Comparison of ENCODE assay signal across 14 cellular contexts in genomic region chr4:108130955-108131354, GRCh38. TPM values are rescaled to one million over a fixed set of nuclear protein-coding genes. Genes with fewer than 3 reads are reported as not detected.
DNase-seq lines count a peak whose midpoint lies in the region; ATAC-seq, FAIRE-seq and TF ChIP-seq lines count a peak whose summit lies in the region.
"Had no signal": no experiment of that assay in that cellular context is flagged by ENCODE, and none has a peak within 500 bp of the region (broad histone marks: within the 10 kb centered on the region; RNA-seq: fewer than 3 reads in every experiment).

No MANE protein-coding gene starts in this region.

- in situ Hi-C loops in astrocyte of the spinal cord (cut with HindIII; ENCODE audit: low sequenced_read_pairs) = no loop called here

- peak overlapping the region; percentile 12 for H3K27ac Mint-ChIP-seq in activated CD4-positive, alpha-beta memory T cell treated with anti-CD3 and anti-CD28 coated beads for 36 hours
- H3K27ac Mint-ChIP-seq in activated CD4-positive, alpha-beta memory T cell treated with anti-CD3 and anti-CD28 coated beads, Interleukin-2, amount 10 ng/mL, durations not matched to agents 7 days and 5 days = no peak overlapping the region
- peak overlapping the region in 9 of 10 donors; percentile 9 to 97 (median 87) for H3K27ac Mint-ChIP-seq in naive thymus-derived CD8-positive, alpha-beta T cell

- H3K4me1 Mint-ChIP-seq in activated CD4-positive, alpha-beta memory T cell treated with anti-CD3 and anti-CD28 coated beads for 36 hours (ENCODE audit: low read depth) = peaks cover 82% of the 10 kb centered on the region
- peaks cover 16% of the 10 kb centered on the region for H3K4me1 Mint-ChIP-seq in activated CD4-positive, alpha-beta memory T cell treated with anti-CD3 and anti-CD28 coated beads, Interleukin-2, amount 10 ng/mL, durations not matched to agents 7 days and 5 days
- peaks cover 58 to 98% (median 90%) of the 10 kb centered on the region in 4 donors for H3K4me1 Mint-ChIP-seq in naive thymus-derived CD8-positive, alpha-beta T cell

- no peak overlapping the region for H2AFZ ChIP-seq in Loucy (ENCODE audit: low read length)

- peaks cover 100% of the 10 kb centered on the region for H3K79me2 ChIP-seq in Loucy (ENCODE audit: insufficient read depth, low read length)

- H3K36me3 Mint-ChIP-seq in activated CD4-positive, alpha-beta memory T cell treated with anti-CD3 and anti-CD28 coated beads for 36 hours = peaks cover 12% of the 10 kb centered on the region
- H3K36me3 Mint-ChIP-seq in activated CD4-positive, alpha-beta memory T cell treated with anti-CD3 and anti-CD28 coated beads, Interleukin-2, amount 10 ng/mL, durations not matched to agents 7 days and 5 days (ENCODE audit: low read depth) = peaks cover 30% of the 10 kb centered on the region
- peaks cover 16 to 88% (median 32%) of the 10 kb centered on the region in 3 donors for H3K36me3 Mint-ChIP-seq in naive thymus-derived CD8-positive, alpha-beta T cell

- H3K27me3 ChIP-seq in Loucy (ENCODE audit: insufficient read depth, low read length, poor library complexity, severe bottlenecking) = no peaks in the 10 kb centered on the region
- H3K27me3 ChIP-seq: ascending aorta had no signal

- H3K9ac ChIP-seq in Loucy (ENCODE audit: low read depth, low read length, poor library complexity, severe bottlenecking) = no peak overlapping the region

- H3K4me2 ChIP-seq in Loucy (ENCODE audit: low read depth, low read length, poor library complexity, severe bottlenecking) = no peak overlapping the region

- peaks cover 4% of the 10 kb centered on the region for H3K4me1 ChIP-seq in Loucy (ENCODE audit: insufficient read depth, low read length, poor library complexity, severe bottlenecking)
- H3K4me1 ChIP-seq: ascending aorta had no signal

- H3F3A ChIP-seq in Loucy (ENCODE audit: low read depth) = no peaks in the 10 kb centered on the region

- H3K4me3 Mint-ChIP-seq in activated CD4-positive, alpha-beta memory T cell treated with anti-CD3 and anti-CD28 coated beads for 36 hours = no peak overlapping the region
- H3K4me3 Mint-ChIP-seq in activated CD4-positive, alpha-beta memory T cell treated with anti-CD3 and anti-CD28 coated beads, Interleukin-2, amount 10 ng/mL, durations not matched to agents 7 days and 5 days = no peak overlapping the region
- peak overlapping the region in 6 of 10 donors; percentile 48 to 84 (median 63) for H3K4me3 Mint-ChIP-seq in naive thymus-derived CD8-positive, alpha-beta T cell

- FAIRE-seq in RCC 7860 (lab: Jason Lieb, UNC) (no peak), frontal cortex (lab: Jason Lieb, UNC) (no peak)

- H4K20me1 ChIP-seq in Loucy (ENCODE audit: insufficient read depth, low read length, poor library complexity, severe bottlenecking) = peaks cover 97% of the 10 kb centered on the region

- no peaks in the 10 kb centered on the region for H3K9me2 ChIP-seq in Loucy (replicated peaks; ENCODE audit: low read depth, low read length)

- intact Hi-C loops in activated CD4-positive, alpha-beta memory T cell treated with anti-CD3 and anti-CD28 coated beads for 36 hours (cut with micrococcal nuclease) = no loop called here

- H3K9me3 Mint-ChIP-seq in activated CD4-positive, alpha-beta memory T cell treated with anti-CD3 and anti-CD28 coated beads for 36 hours = no peaks in the 10 kb centered on the region
- no peaks in the 10 kb centered on the region for H3K9me3 Mint-ChIP-seq in activated CD4-positive, alpha-beta memory T cell treated with anti-CD3 and anti-CD28 coated beads, Interleukin-2, amount 10 ng/mL, durations not matched to agents 7 days and 5 days
- no peaks in the 10 kb centered on the region for H3K9me3 Mint-ChIP-seq in naive thymus-derived CD8-positive, alpha-beta T cell

- peaks cover 81% of the 10 kb centered on the region for H3K36me3 ChIP-seq in Loucy (ENCODE audit: insufficient read depth, low read length)
- H3K36me3 ChIP-seq: ascending aorta had no signal

- no peaks in the 10 kb centered on the region for H3K9me3 ChIP-seq in Loucy (ENCODE audit: insufficient read depth, low read depth, low read length)
- H3K9me3 ChIP-seq: ascending aorta had no signal

- CTCF ChIA-PET in activated CD4-positive, alpha-beta memory T cell treated with anti-CD3 and anti-CD28 coated beads for 36 hours (lab: Charles Lee) = interaction anchor here (0.8 to 2.2 kb wide), 12 partner anchors 8 to 158 kb away, joined by 3 to 10 read pairs (median 4); no protein-coding TSS in a partner anchor
- CTCF ChIA-PET in activated CD4-positive, alpha-beta memory T cell treated with anti-CD3 and anti-CD28 coated beads, Interleukin-2, amount 10 ng/mL, durations not matched to agents 7 days and 5 days (lab: Charles Lee) = interaction anchor here (0.5 to 1.6 kb wide), 6 partner anchors 9 to 120 kb away, joined by 3 to 6 read pairs (median 4); no protein-coding TSS in a partner anchor

- POLR2A ChIA-PET in activated CD4-positive, alpha-beta memory T cell treated with anti-CD3 and anti-CD28 coated beads for 36 hours (lab: Charles Lee) = interaction anchor here (1.2 to 1.5 kb wide), 3 partner anchors 9 to 54 kb away, joined by 3 read pairs; no protein-coding TSS in a partner anchor
- POLR2A ChIA-PET in activated CD4-positive, alpha-beta memory T cell treated with anti-CD3 and anti-CD28 coated beads, Interleukin-2, amount 10 ng/mL, durations not matched to agents 7 days and 5 days (lab: Charles Lee) = interaction anchor here (0.9 kb wide), 1 partner anchor 20 kb away, joined by 3 read pairs; no protein-coding TSS in a partner anchor
- POLR2A ChIA-PET in naive thymus-derived CD8-positive, alpha-beta T cell (lab: Charles Lee) = interaction anchor here (0.7 to 7.0 kb wide), 9 partner anchors 11 to 222 kb away, joined by 3 to 45 read pairs (median 4); no protein-coding TSS in a partner anchor

- no peaks in the 10 kb centered on the region for H3K27me3 Mint-ChIP-seq in activated CD4-positive, alpha-beta memory T cell treated with anti-CD3 and anti-CD28 coated beads for 36 hours
- no peaks in the 10 kb centered on the region for H3K27me3 Mint-ChIP-seq in activated CD4-positive, alpha-beta memory T cell treated with anti-CD3 and anti-CD28 coated beads, Interleukin-2, amount 10 ng/mL, durations not matched to agents 7 days and 5 days
- H3K27me3 Mint-ChIP-seq in naive thymus-derived CD8-positive, alpha-beta T cell = no peaks in the 10 kb centered on the region

- no peak for DNase-seq in activated CD4-positive, alpha-beta memory T cell treated with anti-CD3 and anti-CD28 coated beads for 36 hours
- DNase-seq in activated CD4-positive, alpha-beta memory T cell treated with anti-CD3 and anti-CD28 coated beads, Interleukin-2, amount 10 ng/mL, durations not matched to agents 7 days and 5 days = no peak
- DNase-seq in astrocyte of the spinal cord (ENCODE audit: low read depth, low spot score) = no peak
- no peak for DNase-seq in naive thymus-derived CD8-positive, alpha-beta T cell
- no peak for DNase-seq in RCC 7860 (ENCODE audit: low spot score)
- no peak for DNase-seq in frontal cortex (ENCODE audit: low spot score in 2 of 2)
- DNase-seq: effector CD8-positive, alpha-beta T cell; islet precursor cell; MV-4-11; NCI-H2171; posterior cingulate gyrus had no signal

- TF ChIP-seq CTCF in Loucy (conservative IDR thresholded peaks at IDR 0.05; ENCODE audit: low read length) = peak; percentile 54
- TF ChIP-seq CTCF in astrocyte of the spinal cord (IDR thresholded peaks at IDR 0.05; ENCODE audit: low read depth, low read length) = peak; percentile 35

- H3K4me3 ChIP-seq in Loucy (ENCODE audit: low read length, poor library complexity, severe bottlenecking) (no peak overlapping the region), astrocyte of the spinal cord (ENCODE audit: low read depth, low read length) (no peak overlapping the region)
- H3K4me3 ChIP-seq: ascending aorta had no signal

- ATAC-seq in naive thymus-derived CD8-positive, alpha-beta T cell = no peak
- ATAC-seq in GM19397 (IDR thresholded peaks at IDR 0.05; ENCODE audit: unreplicated experiment) = no peak

RNA-seq across cellular contexts. Expression of gene LEF1, which starts 37.8 kb away (rescaled TPM):
- 100 to 1,000 TPM; 111 to 122 TPM for total RNA-seq in activated CD4-positive, alpha-beta memory T cell treated with anti-CD3 and anti-CD28 coated beads for 36 hours
- total RNA-seq in activated CD4-positive, alpha-beta memory T cell treated with anti-CD3 and anti-CD28 coated beads, Interleukin-2, amount 10 ng/mL, durations not matched to agents 7 days and 5 days = 10 to 100 TPM; 67.4 to 68.2 TPM
- 100 to 1,000 TPM; 828 to 859 TPM for total RNA-seq in naive thymus-derived CD8-positive, alpha-beta T cell
- 100 to 1,000 TPM; 400 to 836 (median 554) TPM for polyA plus RNA-seq in naive thymus-derived CD8-positive, alpha-beta T cell
- total RNA-seq in frontal cortex = 6.1 TPM
- total RNA-seq: ascending aorta had no signal

Comparison
In these comparisons a context has a peak if more than half of its experiments do, and no peak if none do; other contexts are left out.
1. H3K4me3 Mint-ChIP-seq: peak in naive thymus-derived CD8-positive, alpha-beta T cell (6 of 10); none in activated CD4-positive, alpha-beta memory T cell treated with anti-CD3 and anti-CD28 coated beads for 36 hours (single experiment) and activated CD4-positive, alpha-beta memory T cell treated with anti-CD3 and anti-CD28 coated beads, Interleukin-2, amount 10 ng/mL, durations not matched to agents 7 days and 5 days (single experiment).
2. RNA of gene LEF1, which starts 37.8 kb away (total RNA-seq): 828 to 859 TPM in naive thymus-derived CD8-positive, alpha-beta T cell; 111 to 122 TPM in activated CD4-positive, alpha-beta memory T cell treated with anti-CD3 and anti-CD28 coated beads for 36 hours, 67.4 to 68.2 TPM in activated CD4-positive, alpha-beta memory T cell treated with anti-CD3 and anti-CD28 coated beads, Interleukin-2, amount 10 ng/mL, durations not matched to agents 7 days and 5 days and 6.1 TPM in frontal cortex (single experiment); every median in the first group is over 4 times any median in the second.